Comparison of ENCODE assay signal across 8 cellular contexts in the genomic region with DNA sequence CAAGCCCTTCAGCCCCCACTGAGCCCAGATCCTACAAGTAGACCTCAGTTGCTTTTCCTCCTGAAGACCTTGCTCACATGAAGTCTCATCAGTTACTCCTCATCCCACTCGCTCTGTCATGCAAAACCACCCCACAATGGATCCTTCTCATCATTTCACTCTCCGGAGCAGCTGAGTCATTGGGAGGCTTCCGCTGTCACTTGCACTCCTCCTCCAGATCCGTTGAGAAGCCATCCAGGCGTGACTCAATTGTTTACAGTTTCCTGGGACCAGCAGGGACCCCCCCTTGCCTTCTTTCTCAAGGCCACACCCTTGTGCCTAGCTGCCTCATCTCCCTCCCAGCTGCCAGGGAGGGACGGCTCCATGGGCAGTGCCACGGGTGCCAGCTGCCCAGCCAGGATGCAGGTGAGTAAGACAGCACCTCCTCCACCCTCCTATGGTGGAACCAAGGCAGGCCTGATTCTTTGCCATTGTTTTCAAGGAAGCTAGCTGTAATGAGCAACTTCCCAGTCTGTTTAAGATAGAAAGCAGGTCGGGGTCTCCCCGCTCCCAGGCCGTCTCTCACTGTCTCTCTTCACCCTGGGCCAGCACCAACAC. TPM values are rescaled to one million over a fixed set of nuclear protein-coding genes. Genes with fewer than 3 reads are reported as not detected.
A peak's percentile ranks its signal among the peaks of the same experiment; 100 is the strongest.
DNase-seq lines count a peak whose midpoint lies in the region; ATAC-seq and TF ChIP-seq lines count a peak whose summit lies in the region.

No MANE protein-coding gene starts in this region.

- intact Hi-C loops in cardiac septum (cut with DNase I) (no loop called here), left cardiac atrium (cut with DNase I) (no loop called here), Calu3 (cut with micrococcal nuclease; ENCODE audit: unreplicated experiment) (loop anchor here (10.0 kb wide), 1 partner anchor 146 kb away; a partner anchor contains a TSS)

- H3K9me3 Mint-ChIP-seq in brain (no peaks in the 10 kb centered on the region), osteocyte (ENCODE audit: unreplicated experiment) (peaks cover 3% of the 10 kb centered on the region), Calu3 (ENCODE audit: low read depth, unreplicated experiment) (no peaks in the 10 kb centered on the region)

- no TSS peak for BruUV-seq in Calu3 (replicated peaks; lab: Mats Ljungman, UMichigan)

- H3K27me3 Mint-ChIP-seq in brain (no peaks in the 10 kb centered on the region), osteocyte (ENCODE audit: unreplicated experiment) (peaks cover 16% of the 10 kb centered on the region), Calu3 (ENCODE audit: unreplicated experiment) (peaks cover 87% of the 10 kb centered on the region)

- ATAC-seq in left cardiac atrium (no peak), GM21529 (IDR thresholded peaks at IDR 0.05; ENCODE audit: unreplicated experiment) (no peak)

- H3K27ac ChIP-seq in RWPE1: peak overlapping the region; percentile 58

- CTCF ChIA-PET in RWPE1 (lab: Yijun Ruan, JAX): interaction anchor here (2.7 kb wide), 1 partner anchor 79 kb away, joined by 16 read pairs; no protein-coding TSS in a partner anchor
- CTCF ChIA-PET in Calu3 (lab: Charles Lee): interaction anchor here (0.6 kb wide), 1 partner anchor 97 kb away, joined by 3 read pairs; no protein-coding TSS in a partner anchor

- DNase-seq in cardiac septum (ENCODE audit: low spot score): peak; percentile 59
- no peak for DNase-seq in left cardiac atrium
- DNase-seq in RWPE1 (ENCODE audit: low spot score): peak; percentile 72
- no peak for DNase-seq in osteocyte (ENCODE audit: extremely low spot score, unreplicated experiment)
- no peak for DNase-seq in NCI-H2227 treated with DMSO at 0.1 percent for 48 hours (lab: John Stamatoyannopoulos, UW)
- no peak for DNase-seq in Calu3

- H3K27ac Mint-ChIP-seq in brain (peak overlapping the region in 3 of 5 experiments; percentile 2 to 75 (median 64)), osteocyte (ENCODE audit: unreplicated experiment) (peak overlapping the region; percentile 67), Calu3 (ENCODE audit: unreplicated experiment) (no peak overlapping the region)

- H3K4me1 Mint-ChIP-seq in brain: peaks cover 19% of the 10 kb centered on the region
- peaks cover 8% of the 10 kb centered on the region for H3K4me1 Mint-ChIP-seq in osteocyte (ENCODE audit: unreplicated experiment)
- no peaks in the 10 kb centered on the region for H3K4me1 Mint-ChIP-seq in Calu3 (ENCODE audit: low read depth, unreplicated experiment)

- no peak overlapping the region for H3K4me3 Mint-ChIP-seq in brain
- no peak overlapping the region for H3K4me3 Mint-ChIP-seq in osteocyte (ENCODE audit: unreplicated experiment)
- no peak overlapping the region for H3K4me3 Mint-ChIP-seq in Calu3 (ENCODE audit: low read depth, unreplicated experiment)

- TF ChIP-seq CTCF in RWPE1 (conservative IDR thresholded peaks at IDR 0.05; ENCODE audit: low read depth) (no peak), brain (conservative IDR thresholded peaks at IDR 0.05) (no peak), osteocyte (IDR thresholded peaks at IDR 0.05) (no peak), Calu3 (IDR thresholded peaks at IDR 0.05; ENCODE audit: unreplicated experiment) (no peak)

- H3K36me3 Mint-ChIP-seq in brain (no peaks in the 10 kb centered on the region), osteocyte (ENCODE audit: unreplicated experiment) (no peaks in the 10 kb centered on the region), Calu3 (ENCODE audit: insufficient read depth, unreplicated experiment) (no peaks in the 10 kb centered on the region)

- POLR2A ChIA-PET in RWPE1 (lab: Yijun Ruan, JAX; ENCODE audit: low non-redundant PET): no interaction called here

RNA-seq across cellular contexts. Expression of a gene that starts 16.3 kb away (rescaled TPM):
- total RNA-seq in cardiac septum (not detected), left cardiac atrium (under 1 TPM in 1 of 2 donors, not detected in 1; 0.08 TPM), osteocyte (not detected in 2 replicates), Calu3 (2022) (not detected in 2 replicates)
- 0.08 TPM for polyA plus RNA-seq in brain (ENCODE audit: insufficient read depth, low read depth, low replicate concordance)

RNA-seq across cellular contexts. Expression of a gene that starts 44.0 kb away (rescaled TPM):
- total RNA-seq in cardiac septum (18.4 TPM), left cardiac atrium (10 to 100 TPM; 42.7 to 43.1 TPM), osteocyte (503 and 526 TPM in 2 replicates), Calu3 (2022) (55.0 and 57.1 TPM in 2 replicates)
- 519 TPM for polyA plus RNA-seq in brain (ENCODE audit: insufficient read depth, low read depth, low replicate concordance)

Comparison
In these comparisons a context has a peak if more than half of its experiments do, and no peak if none do; other contexts are left out.
1. DNase-seq: peak in cardiac septum (single experiment) and RWPE1 (single experiment); none in left cardiac atrium (single experiment), osteocyte (single experiment), NCI-H2227 treated with DMSO at 0.1 percent for 48 hours (single experiment) and Calu3 (single experiment).